ENCODE assay signal across 16 cellular contexts in genomic region chr4:651884-652642, GRCh38. TPM values are rescaled to one million over a fixed set of nuclear protein-coding genes. Genes with fewer than 3 reads are reported as not detected.
"Had no signal": no experiment of that assay in that cellular context is flagged by ENCODE, and none has a peak within 500 bp of the region (broad histone marks: within the 10 kb centered on the region; RNA-seq: fewer than 3 reads in every experiment).

No MANE protein-coding gene starts in this region.

- H3K9me3 ChIP-seq: stomach, thyroid gland, uterus had no signal

- DNase-seq: activated CD4-positive, alpha-beta memory T cell treated with anti-CD3 and anti-CD28 coated beads for 36 hours; activated CD8-positive, alpha-beta memory T cell treated with anti-CD3 and anti-CD28 coated beads, Interleukin-2, amount 50 U/mL, for 4 hours; activated gamma-delta T cell treated with Interleukin-2 at 50 U/mL for 16 hours; activated T-cell treated with anti-CD3 and anti-CD28 coated beads, Interleukin-2, amount 50 U/mL, for 72 hours; cortex of kidney; effector memory CD4-positive, alpha-beta T cell; stimulated activated CD4-positive, alpha-beta T cell treated with anti-CD3 and anti-CD28 coated beads, Interleukin-4, amount 100 ng/mL, for 4 hours; stomach; T-cell; T1000; uterus had no signal

- H3K4me1 ChIP-seq: uterus had no signal

- H3K27ac ChIP-seq: cardiac muscle cell, stomach, thyroid gland, uterus, VCaP had no signal

- H3K36me3 ChIP-seq: cardiac muscle cell, stomach, thyroid gland, uterus had no signal

- H3K27me3 ChIP-seq: cardiac muscle cell, thyroid gland, uterus had no signal

- H3K4me3 ChIP-seq: cardiac muscle cell, stomach, thyroid gland, uterus had no signal

- ATAC-seq: activated T-cell treated with anti-CD3 and anti-CD28 coated beads, Interleukin-2, amount 50 U/mL, for 72 hours; natural killer cell treated with Interleukin-12 subunit alpha and Interleukin-12 subunit beta and Interleukin-15 and Interleukin-18, amount 100 ng/mL, for 72 hours; T-cell had no signal

RNA-seq across cellular contexts. Expression of gene PDE6B, which starts 26.7 kb away (rescaled TPM):
- polyA plus RNA-seq: mammary epithelial cell had no signal

RNA-seq across cellular contexts. Expression of gene SLC49A3, which starts 36.9 kb away (rescaled TPM):
- polyA plus RNA-seq: mammary epithelial cell had no signal
